In genomic region chr21:14545906-14546480, GRCh38 we compare ENCODE assay signal across 8 cellular contexts. TPM values are rescaled to one million over a fixed set of nuclear protein-coding genes. Genes with fewer than 3 reads are reported as not detected.
DNase-seq lines count a peak whose midpoint lies in the region; ATAC-seq and TF ChIP-seq lines count a peak whose summit lies in the region.

SAMSN1 (minus strand) TSS chr21:14546315; CDS start chr21:14546261, 54 bp downstream.

- no TSS peak for BruUV-seq in PC-9 (replicated peaks; lab: Mats Ljungman, UMichigan)

- intact Hi-C loops in PC-9 (cut with micrococcal nuclease; ENCODE audit: unreplicated experiment), result no loop called here

- H3K9me2 ChIP-seq in PC-9 (ENCODE audit: insufficient read depth), result no peaks in the 10 kb centered on the region

- no peak within 1 kb of the TSS for H3K27ac ChIP-seq in PC-9

- no peaks in the 10 kb centered on the region for H3K27me3 ChIP-seq in MG63
- no peaks in the 10 kb centered on the region for H3K27me3 ChIP-seq in PC-9 (ENCODE audit: insufficient read depth, low read depth)

- DNase-seq in Ammon's horn (ENCODE audit: low spot score) (peak; percentile 45), fibroblast of the aortic adventitia (ENCODE audit: low read depth) (peak; percentile 33), MG63 (no peak), PC-9 (no peak)
- peak; percentile 71 for DNase-seq in activated CD4-positive, alpha-beta T cell treated with anti-CD3 and anti-CD28 coated beads for 48 hours
- peak; percentile 36 to 75 for DNase-seq in stimulated activated CD4-positive, alpha-beta T cell treated with anti-CD3 and anti-CD28 coated beads, Interleukin-4, amount 100 ng/mL, for 4 hours

- H4K20me1 ChIP-seq in PC-9 (ENCODE audit: insufficient read depth), result no peaks in the 10 kb centered on the region

- no peak within 1 kb of the TSS for H2AFZ ChIP-seq in PC-9

- CTCF ChIA-PET in PC-9 (lab: Charles Lee), result no interaction called here

- POLR2A ChIA-PET in PC-9 (lab: Charles Lee; ENCODE audit: unreplicated experiment), result no interaction called here

- H3K4me3 ChIP-seq in fibroblast of the aortic adventitia (ENCODE audit: low read depth, low read length) (no peak within 1 kb of the TSS), MG63 (no peak within 1 kb of the TSS), PC-9 (no peak within 1 kb of the TSS)

- TF ChIP-seq CTCF in fibroblast of the aortic adventitia (IDR thresholded peaks at IDR 0.05; ENCODE audit: insufficient read depth, low read length), result no peak
- TF ChIP-seq CTCF in PC-9 (conservative IDR thresholded peaks at IDR 0.05), result no peak

- peak; percentile 93 for ATAC-seq in GM19455 (IDR thresholded peaks at IDR 0.05; ENCODE audit: unreplicated experiment)
- peak; percentile 68 for ATAC-seq in HG03558 (IDR thresholded peaks at IDR 0.05; ENCODE audit: extremely low read depth, unreplicated experiment)

- H3K4me2 ChIP-seq in PC-9, result no peak within 1 kb of the TSS

- H3K9me3 ChIP-seq in MG63 (no peaks in the 10 kb centered on the region; the same call in 1 of the 2 replicates), PC-9 (ENCODE audit: insufficient read depth, low read depth) (no peaks in the 10 kb centered on the region)

- no peaks in the 10 kb centered on the region for H3K79me2 ChIP-seq in PC-9 (ENCODE audit: low read depth)

- H3K36me3 ChIP-seq in MG63 (no peaks in the 10 kb centered on the region), PC-9 (ENCODE audit: low read depth) (no peaks in the 10 kb centered on the region)

- H3K4me1 ChIP-seq in PC-9 (replicated peaks; ENCODE audit: insufficient read depth), result no peaks in the 10 kb centered on the region

- no peaks in the 10 kb centered on the region for H3F3A ChIP-seq in PC-9 (ENCODE audit: insufficient read depth, low read depth)

RNA-seq across cellular contexts. Expression of gene SAMSN1, which starts in this region (rescaled TPM):
- total RNA-seq in fibroblast of the aortic adventitia (ENCODE audit: low replicate concordance), result 0.27 TPM in 1 of 2 replicates, not detected in the other
- total RNA-seq in MG63 (2014; rRNA removed; shearing (Covaris generic); ENCODE audit: low replicate concordance), result not detected in 2 replicates
- total RNA-seq in PC-9 (2021), result 0.41 TPM in 1 of 2 replicates, not detected in the other

Comparison
In these comparisons a context has a peak if more than half of its experiments do, and no peak if none do; other contexts are left out.
1. Peak in DNase-seq in fibroblast of the aortic adventitia; RNA of the gene not detected or under 1 TPM.
2. DNase-seq: peak in Ammon's horn (single experiment), activated CD4-positive, alpha-beta T cell treated with anti-CD3 and anti-CD28 coated beads for 48 hours (single experiment) and stimulated activated CD4-positive, alpha-beta T cell treated with anti-CD3 and anti-CD28 coated beads, Interleukin-4, amount 100 ng/mL, for 4 hours (2 of 2); none in MG63 (single experiment) and PC-9 (0 of 2).